ENCODE assay signal across 9 cellular contexts in genomic region chr15:90686435-90687218, GRCh38. TPM values are rescaled to one million over a fixed set of nuclear protein-coding genes. Genes with fewer than 3 reads are reported as not detected.
DNase-seq lines count a peak whose midpoint lies in the region; ATAC-seq, FAIRE-seq and TF ChIP-seq lines count a peak whose summit lies in the region.
"Had no signal": no experiment of that assay in that cellular context is flagged by ENCODE, and none has a peak within 500 bp of the region (broad histone marks: within the 10 kb centered on the region; RNA-seq: fewer than 3 reads in every experiment).

No MANE protein-coding gene starts in this region.

- no peak overlapping the region; a peak in 1 of 4 replicates for H3K9ac ChIP-seq in K562 (ENCODE audit: insufficient read depth in 1 of 2, low read depth in 2 of 2, low read length in 2 of 2)

- H3K27ac ChIP-seq in K562 (ENCODE audit: extremely low read depth, low read depth, low read length) (peak overlapping the region; percentile 49; the same call in 2 of the 3 replicates), lower lobe of right lung (no peak overlapping the region)

- DNase-seq in K562 (ENCODE audit: extremely low read depth in 1 of 4, low spot score in 3 of 4) (no peak), HuH-7 (ENCODE audit: low spot score) (no peak), chondrocyte (ENCODE audit: low spot score) (no peak), lower lobe of right lung (no peak)
- DNase-seq in activated CD4-positive, CD25-positive, alpha-beta regulatory T cell (lab: John Stamatoyannopoulos, UW): no peak
- DNase-seq: activated effector memory CD4-positive, alpha-beta T cell treated with Interleukin-2 at 50 U/mL for 16 hours had no signal

- intact Hi-C loops in K562 (cut with micrococcal nuclease) (no loop called here), lower lobe of right lung (cut with DNase I) (no loop called here)

- ATAC-seq in GM18505 (IDR thresholded peaks at IDR 0.05; ENCODE audit: unreplicated experiment) (peak; percentile 86), GM21515 (IDR thresholded peaks at IDR 0.05; ENCODE audit: unreplicated experiment) (peak; percentile 76), HG03565 (IDR thresholded peaks at IDR 0.05; ENCODE audit: unreplicated experiment) (peak; percentile 87), K562 (peak; percentile 51), lower lobe of right lung (no peak)

- H3K4me2 ChIP-seq in K562 (ENCODE audit: insufficient read depth, low read length): no peak overlapping the region

- no peak overlapping the region for H3K27ac Mint-ChIP-seq in chondrocyte (ENCODE audit: unreplicated experiment)

- H3K4me1 Mint-ChIP-seq in chondrocyte (ENCODE audit: low read depth): peaks cover 7% of the 10 kb centered on the region

- no peaks in the 10 kb centered on the region for H3K79me2 ChIP-seq in K562 (ENCODE audit: control insufficient read depth, insufficient read depth, low read length)

- H3K4me1 ChIP-seq in K562 (replicated peaks in 1 of 2; ENCODE audit: control insufficient read depth in 2 of 2, insufficient read depth in 2 of 2, low read length in 2 of 2): peaks cover 4 to 21% of the 10 kb centered on the region in 2 experiments; a peak in 4 of 5 replicates
- peaks cover 10% of the 10 kb centered on the region for H3K4me1 ChIP-seq in lower lobe of right lung

- H2AFZ ChIP-seq in K562 (ENCODE audit: low read depth, low read length): peak overlapping the region; percentile 73

- CTCF ChIA-PET in K562 (lab: Yijun Ruan, JAX; ENCODE audit: low intra/inter-chr PET ratio): no interaction called here

- TF ChIP-seq POLR2A in GM18505 (IDR thresholded peaks at IDR 0.05; ENCODE audit: borderline replicate concordance, extremely low read depth, insufficient read depth, insufficient read length): no peak
- no peak for TF ChIP-seq POLR2A in K562 (conservative IDR thresholded peaks at IDR 0.05)

- H3K4me3 Mint-ChIP-seq in chondrocyte (ENCODE audit: unreplicated experiment): no peak overlapping the region

- no peaks in the 10 kb centered on the region for H4K20me1 ChIP-seq in K562 (replicated peaks; ENCODE audit: control insufficient read depth, insufficient read depth, low read length)

- no peak for TF ChIP-seq EP300 in K562 (IDR thresholded peaks at IDR 0.05; ENCODE audit: low read length)

- POLR2A ChIA-PET in K562 (lab: Yijun Ruan, JAX): interaction anchor here (0.5 to 0.9 kb wide), 3 partner anchors 10 to 19 kb away, joined by 3 to 4 read pairs (median 3); no protein-coding TSS in a partner anchor

- H3K4me3 ChIP-seq in K562: no peak overlapping the region
- no peak overlapping the region for H3K4me3 ChIP-seq in lower lobe of right lung

- 43% methylated on average over 3 of the region's 3 CpGs for WGBS in K562 (ENCODE audit: insufficient coverage, low coverage, missing lambda C conversion rate)

- H3K27me3 Mint-ChIP-seq in chondrocyte (ENCODE audit: low read depth): no peaks in the 10 kb centered on the region

- TF ChIP-seq CTCF in K562 (IDR thresholded peaks at IDR 0.05 in 2 of 3, conservative IDR thresholded peaks at IDR 0.05 in 1 of 3; ENCODE audit: insufficient read depth in 2 of 3, low read depth in 1 of 3, low read length in 3 of 3) (no peak), chondrocyte (IDR thresholded peaks at IDR 0.05) (no peak), lower lobe of right lung (IDR thresholded peaks at IDR 0.05) (no peak)

- H3K9me1 ChIP-seq in K562 (ENCODE audit: control insufficient read depth, insufficient read depth, low read length): no peaks in the 10 kb centered on the region

- H3K9me3 Mint-ChIP-seq in chondrocyte (ENCODE audit: low read depth): peaks cover 4% of the 10 kb centered on the region

- TF ChIP-seq RAD21 in K562 (CRISPR knock-in tag; conservative IDR thresholded peaks at IDR 0.05 in 1 of 2, IDR thresholded peaks at IDR 0.05 in 1 of 2): no peak

- BruUV-seq in K562 (replicated peaks; lab: Mats Ljungman, UMichigan): no TSS peak

- no peaks in the 10 kb centered on the region for H3K36me3 Mint-ChIP-seq in chondrocyte (ENCODE audit: low read depth)

- no peaks in the 10 kb centered on the region; the same call in 1 of the 2 replicates for H3K9me3 ChIP-seq in K562 (replicated peaks; ENCODE audit: control insufficient read depth, insufficient read depth, low read depth, low read length)
- H3K9me3 ChIP-seq in lower lobe of right lung: peaks cover 9% of the 10 kb centered on the region

- peak; percentile 57 for FAIRE-seq in K562 (lab: Jason Lieb, UNC)

- H3K36me3 ChIP-seq in K562 (ENCODE audit: control insufficient read depth, insufficient read depth, low read length) (no peaks in the 10 kb centered on the region; the same call in 2 of the 3 replicates), lower lobe of right lung (no peaks in the 10 kb centered on the region)

- in situ Hi-C loops in K562 (cut with MboI): no loop called here

- H3K27me3 ChIP-seq in K562 (ENCODE audit: control insufficient read depth in 2 of 2, insufficient read depth in 2 of 2, low read length in 2 of 2) (no peaks in the 10 kb centered on the region), lower lobe of right lung (ENCODE audit: low read depth) (no peaks in the 10 kb centered on the region)

TF ChIP-seq in K562, 482 proteins besides CTCF, POLR2A, EP300 and RAD21 (continues in another document):
- TF ChIP-seq KDM1A (IDR thresholded peaks at IDR 0.05) (no peak), GABPB1 (CRISPR knock-in tag; IDR thresholded peaks at IDR 0.05) (no peak), CHD4 (IDR thresholded peaks at IDR 0.05; ENCODE audit: insufficient read depth, insufficient replicate concordance, low read depth, low read length, poor library complexity, severe bottlenecking) (no peak), GTF2F1 (IDR thresholded peaks at IDR 0.05; ENCODE audit: low read depth, low read length) (no peak), ZNF41 (CRISPR knock-in tag; conservative IDR thresholded peaks at IDR 0.05) (no peak), BCL6 (CRISPR knock-in tag; IDR thresholded peaks at IDR 0.05) (no peak), KLF6 (CRISPR knock-in tag; IDR thresholded peaks at IDR 0.05; ENCODE audit: borderline replicate concordance) (no peak), L3MBTL2 (IDR thresholded peaks at IDR 0.05) (0 out of 2 replicates have a peak, but pooled peaks have one; percentile 4), DPF2 (IDR thresholded peaks at IDR 0.05) (no peak), ESRRA (IDR thresholded peaks at IDR 0.05; ENCODE audit: borderline replicate concordance, low read depth) (no peak), FOXA3 (CRISPR knock-in tag; conservative IDR thresholded peaks at IDR 0.05 in 1 of 2, IDR thresholded peaks at IDR 0.05 in 1 of 2) (no peak), THRAP3 (IDR thresholded peaks at IDR 0.05; ENCODE audit: borderline replicate concordance) (no peak), COPS2 (conservative IDR thresholded peaks at IDR 0.05) (no peak), SPI1 (IDR thresholded peaks at IDR 0.05; ENCODE audit: borderline replicate concordance, low read depth, low read length) (peak; percentile 76; the same call in 1 of the 2 replicates), E2F6 (IDR thresholded peaks at IDR 0.05; ENCODE audit: borderline replicate concordance in 1 of 2, extremely low read depth in 1 of 2, insufficient read depth in 1 of 2, insufficient read length in 1 of 2, low read depth in 1 of 2, low read length in 1 of 2, poor library complexity in 1 of 2, severe bottlenecking in 1 of 2) (no peak), HNRNPK (IDR thresholded peaks at IDR 0.05; ENCODE audit: low read depth, low read length, poor library complexity, severe bottlenecking) (no peak), NFRKB (IDR thresholded peaks at IDR 0.05; ENCODE audit: low read depth) (no peak), CBX3 (IDR thresholded peaks at IDR 0.05; ENCODE audit: borderline replicate concordance in 1 of 2, low read length in 2 of 2) (no peak)

RNA-seq across cellular contexts. Expression of gene BLM, which starts 30.5 kb away (rescaled TPM):
- total RNA-seq in K562 (2011; cell fraction: chromatin; rRNA removed; ENCODE audit: low replicate concordance): 33.0 and 98.2 TPM in 2 replicates
- 9.7 and 20.7 TPM in 2 replicates for total RNA-seq in K562 (2011; cell fraction: nucleolus; rRNA removed)
- total RNA-seq in K562 (2011; cell fraction: nucleoplasm; rRNA removed): 25.2 and 32.3 TPM in 2 replicates
- total RNA-seq in K562 (2014; rRNA removed): 37.9 and 52.4 TPM in 2 replicates
- total RNA-seq in K562 (2014; rRNA removed; fragmentation: Illumina TruSeq; extraction: Trizol): 56.0 and 62.5 TPM in 2 replicates
- total RNA-seq in K562 (2015; rRNA removed; fragmentation: Illumina TruSeq; extraction: Trizol): 49.5 and 51.5 TPM in 2 replicates
- total RNA-seq in K562 (2021): 43.4 and 43.9 TPM in 2 replicates
- 36.5 and 45.5 TPM in 2 replicates for polyA plus RNA-seq in K562 (2011; rRNA removed)
- polyA plus RNA-seq in K562 (2011; cell fraction: cytosol; rRNA removed): 13.9 and 18.1 TPM in 2 replicates
- 47.2 and 66.0 TPM in 2 replicates for polyA plus RNA-seq in K562 (2011; cell fraction: nucleus; rRNA removed)
- 24.4 and 33.5 TPM in 2 replicates for polyA plus RNA-seq in K562 (2012)
- polyA plus RNA-seq in K562 (2014; fragmentation: Illumina TruSeq; extraction: Trizol): 28.0 and 41.6 TPM in 2 replicates
- polyA plus RNA-seq in K562 (2014; fragmentation: Nextera tagmentation; extraction: Ambion mirVana): 10 to 100 TPM; 21.0 to 29.7 TPM
- polyA plus RNA-seq in K562 (2014; rRNA removed): 22.6 and 35.7 TPM in 2 replicates
- 76.2 and 80.4 TPM in 2 replicates for polyA minus RNA-seq in K562 (2011; rRNA and poly(A)+ RNA removed)
- polyA minus RNA-seq in K562 (2011; cell fraction: cytosol; rRNA and poly(A)+ RNA removed): 11.6 and 17.2 TPM in 2 replicates
- polyA minus RNA-seq in K562 (2011; cell fraction: nucleus; rRNA and poly(A)+ RNA removed): 14.8 and 27.4 TPM in 2 replicates
- 2.3 to 4.1 TPM (median 3.5 TPM) in 3 replicates for total RNA-seq in chondrocyte
- 2.0 TPM for total RNA-seq in lower lobe of right lung

Comparison
In these comparisons a context has a peak if more than half of its experiments do, and no peak if none do; other contexts are left out.
1. ATAC-seq: peak in GM18505 (single experiment), GM21515 (single experiment), HG03565 (single experiment) and K562 (single experiment); none in lower lobe of right lung (0 of 2).